Comparison of ENCODE assay signal across 10 cellular contexts in the genomic region with DNA sequence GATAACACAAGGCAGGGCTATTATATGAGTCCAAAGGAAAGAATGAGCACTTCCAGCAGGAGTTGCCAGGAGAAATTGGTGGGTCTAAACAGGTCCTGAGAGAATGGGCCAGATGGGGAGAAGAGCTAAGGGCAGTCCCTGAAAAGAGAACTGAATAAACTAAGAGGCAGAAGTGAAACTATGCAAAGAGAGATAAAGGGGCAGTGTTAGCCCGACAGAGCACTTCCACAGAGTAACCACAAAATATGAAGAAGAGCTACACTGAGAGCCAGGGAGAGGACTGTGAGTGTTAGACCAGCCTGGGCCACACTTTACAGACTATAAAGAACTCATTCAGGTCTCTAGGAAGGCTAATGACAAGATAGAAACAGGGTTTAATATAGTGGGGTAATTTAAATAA. TPM values are rescaled to one million over a fixed set of nuclear protein-coding genes. Genes with fewer than 3 reads are reported as not detected.
DNase-seq lines count a peak whose midpoint lies in the region; ATAC-seq and TF ChIP-seq lines count a peak whose summit lies in the region.
"Had no signal": no experiment of that assay in that cellular context is flagged by ENCODE, and none has a peak within 500 bp of the region (broad histone marks: within the 10 kb centered on the region; RNA-seq: fewer than 3 reads in every experiment).

No MANE protein-coding gene starts in this region.

- no peaks in the 10 kb centered on the region for H3K9me3 ChIP-seq in spleen

- intact Hi-C loops in spleen (cut with DNase I; ENCODE audit: low total_unique reads) = loop anchor here (5.0 kb wide), 1 partner anchor 154 kb away; no protein-coding TSS in a partner anchor

- H3K4me1 ChIP-seq in spleen = peaks cover 14 to 52% (median 41%) of the 10 kb centered on the region in 6 donors

- no peak for TF ChIP-seq CTCF in spleen (IDR thresholded peaks at IDR 0.05 in 8 of 11, conservative IDR thresholded peaks at IDR 0.05 in 3 of 11)

- peak; percentile 89 for DNase-seq in COLO829 (ENCODE audit: low spot score)
- DNase-seq in astrocyte of the hippocampus (ENCODE audit: low read depth, low spot score) = peak; percentile 18
- DNase-seq in spleen = no peak
- DNase-seq in LoVo (ENCODE audit: low spot score) = no peak
- no peak for DNase-seq in T-helper 9 cell
- DNase-seq in NCI-H2107 (lab: John Stamatoyannopoulos, UW) = no peak
- DNase-seq: EL had no signal

- H3K27me3 ChIP-seq in spleen (replicated peaks in 1 of 7) = no peaks in the 10 kb centered on the region

- ATAC-seq in GM19467 (IDR thresholded peaks at IDR 0.05; ENCODE audit: unreplicated experiment) (peak; percentile 97), HG03432 (IDR thresholded peaks at IDR 0.05; ENCODE audit: unreplicated experiment) (peak; percentile 98)
- ATAC-seq: SK-N-SH treated with all-trans-retinoic acid at 6 μM for 48 hours had no signal

- WGBS in spleen, 5 donors = 3 to 17% (median 11%) methylated on average over 1 of the region's 1 CpG

- TF ChIP-seq POLR2A in spleen (IDR thresholded peaks at IDR 0.05) = no peak

- H3K27ac ChIP-seq in spleen = peak overlapping the region in 1 of 8 donors; percentile 7

- H3K4me3 ChIP-seq in spleen = no peak overlapping the region

- peaks cover 0 to 7% (median 0%) of the 10 kb centered on the region in 6 donors for H3K36me3 ChIP-seq in spleen

RNA-seq across cellular contexts. Expression of a gene that starts 43.8 kb away (rescaled TPM):
- 10 to 100 TPM; 27.0 to 55.2 (median 35.5) TPM for total RNA-seq in spleen
- 1 to 10 TPM; 1.2 to 3.0 (median 1.8) TPM for polyA plus RNA-seq in spleen

Comparison
In these comparisons a context has a peak if more than half of its experiments do, and no peak if none do; other contexts are left out.
1. DNase-seq: peak in COLO829 (single experiment) and astrocyte of the hippocampus (single experiment); none in spleen (single experiment), LoVo (single experiment), T-helper 9 cell (single experiment) and NCI-H2107 (single experiment).